In genomic region chr9:136769710-136770191, GRCh38 we compare ENCODE assay signal across 6 cellular contexts.
A peak's percentile ranks its signal among the peaks of the same experiment; 100 is the strongest.
DNase-seq lines count a peak whose midpoint lies in the region; FAIRE-seq and TF ChIP-seq lines count a peak whose summit lies in the region.

No MANE protein-coding gene starts in this region.

- DNase-seq in HuH-7.5 (ENCODE audit: low spot score) = peak; percentile 80
- peak; percentile 57 for DNase-seq in activated naive CD4-positive, alpha-beta T cell treated with Interleukin-2 at 50 U/mL for 16 hours
- peak; percentile 34 for DNase-seq in medulla oblongata (ENCODE audit: extremely low spot score)
- DNase-seq in urothelium cell line (ENCODE audit: low spot score) = no peak
- no peak for DNase-seq in NCI-H226

- TF ChIP-seq CTCF in 22Rv1 (IDR thresholded peaks at IDR 0.05) = peak; percentile 49

- FAIRE-seq in urothelium cell line (lab: Jason Lieb, UNC) = no peak

- no peak overlapping the region for H3K27ac ChIP-seq in 22Rv1

Comparison
In these comparisons a context has a peak if more than half of its experiments do, and no peak if none do; other contexts are left out.
1. DNase-seq: peak in HuH-7.5 (single experiment), activated naive CD4-positive, alpha-beta T cell treated with Interleukin-2 at 50 U/mL for 16 hours (single experiment) and medulla oblongata (single experiment); none in urothelium cell line (single experiment) and NCI-H226 (single experiment).